In genomic region chr10:47410862-47411261, GRCh38 we compare ENCODE assay signal across 24 cellular contexts. TPM values are rescaled to one million over a fixed set of nuclear protein-coding genes. Genes with fewer than 3 reads are reported as not detected.
"Had no signal": no experiment of that assay in that cellular context is flagged by ENCODE, and none has a peak within 500 bp of the region (broad histone marks: within the 10 kb centered on the region; RNA-seq: fewer than 3 reads in every experiment).

No MANE protein-coding gene starts in this region.

- H3K36me3 Mint-ChIP-seq: naive thymus-derived CD8-positive, alpha-beta T cell; stimulated activated memory B cell treated with anti-CD40 and anti-IgM and Interleukin-4, amounts not matched to agents 10 μg/mL and 1 μg/mL and 100 μg/mL, for 72 hours had no signal

- H3K27ac ChIP-seq: dorsolateral prefrontal cortex, foreskin keratinocyte, gastroesophageal sphincter, heart left ventricle, hepatocyte, prostate gland, sigmoid colon, testis, tibial artery, upper lobe of left lung had no signal

- DNase-seq: dorsolateral prefrontal cortex; effector CD4-positive, alpha-beta T cell; foreskin keratinocyte; heart left ventricle; kidney; mammary epithelial cell; mesendoderm; naive thymus-derived CD8-positive, alpha-beta T cell; nephron progenitor cell; nucleus accumbens; sigmoid colon; stimulated activated CD4-positive, alpha-beta T cell treated with anti-CD3 and anti-CD28 coated beads, Interleukin-4, amount 100 ng/mL, for 4 hours; stimulated activated naive CD8-positive, alpha-beta T cell treated with anti-CD3 and anti-CD28 coated beads, Interleukin-15, Interleukin-2, amounts not matched to agents 100 U/mL and 50 U/mL, for 24 hours; substantia nigra; testis; upper lobe of left lung had no signal

- ATAC-seq: foreskin keratinocyte; gastroesophageal sphincter; heart left ventricle; left lobe of liver; naive thymus-derived CD8-positive, alpha-beta T cell; right cardiac atrium; stimulated activated memory B cell treated with anti-CD40 and anti-IgM and Interleukin-4, amounts not matched to agents 10 μg/mL and 1 μg/mL and 100 μg/mL, for 72 hours; stimulated activated naive CD8-positive, alpha-beta T cell treated with anti-CD3 and anti-CD28 coated beads, Interleukin-15, Interleukin-2, amounts not matched to agents 100 U/mL and 50 U/mL, for 24 hours had no signal

- H3K27me3 Mint-ChIP-seq: naive thymus-derived CD8-positive, alpha-beta T cell; stimulated activated memory B cell treated with anti-CD40 and anti-IgM and Interleukin-4, amounts not matched to agents 10 μg/mL and 1 μg/mL and 100 μg/mL, for 72 hours had no signal

- H3K4me1 ChIP-seq: gastroesophageal sphincter, heart left ventricle, prostate gland, sigmoid colon, testis, tibial artery, upper lobe of left lung had no signal

- H3K4me3 Mint-ChIP-seq: naive thymus-derived CD8-positive, alpha-beta T cell; nephron progenitor cell; stimulated activated memory B cell treated with anti-CD40 and anti-IgM and Interleukin-4, amounts not matched to agents 10 μg/mL and 1 μg/mL and 100 μg/mL, for 72 hours had no signal

- H3K4me3 ChIP-seq: dorsolateral prefrontal cortex, gastroesophageal sphincter, heart left ventricle, hepatocyte, prostate gland, sigmoid colon, testis, tibial artery, upper lobe of left lung had no signal

- H3K27me3 ChIP-seq: dorsolateral prefrontal cortex, foreskin keratinocyte, gastroesophageal sphincter, heart left ventricle, hepatocyte, sigmoid colon, testis, tibial artery, upper lobe of left lung had no signal

- H3K36me3 ChIP-seq: gastroesophageal sphincter, heart left ventricle, prostate gland, sigmoid colon, tibial artery, upper lobe of left lung had no signal

- H3K4me1 Mint-ChIP-seq: naive thymus-derived CD8-positive, alpha-beta T cell; stimulated activated memory B cell treated with anti-CD40 and anti-IgM and Interleukin-4, amounts not matched to agents 10 μg/mL and 1 μg/mL and 100 μg/mL, for 72 hours had no signal

- H3K4me2 ChIP-seq: hepatocyte had no signal

- H3K9me3 ChIP-seq: gastroesophageal sphincter, heart left ventricle, prostate gland, sigmoid colon, testis, tibial artery, upper lobe of left lung had no signal

- H2AFZ ChIP-seq: hepatocyte had no signal

- H3K27ac Mint-ChIP-seq: naive thymus-derived CD8-positive, alpha-beta T cell; nephron progenitor cell; stimulated activated memory B cell treated with anti-CD40 and anti-IgM and Interleukin-4, amounts not matched to agents 10 μg/mL and 1 μg/mL and 100 μg/mL, for 72 hours had no signal

RNA-seq across cellular contexts. Expression of gene ZNF488, which starts 26.8 kb away (rescaled TPM):
- total RNA-seq: fibroblast of lung; naive thymus-derived CD8-positive, alpha-beta T cell; right cardiac atrium had no signal
- polyA plus RNA-seq: naive thymus-derived CD8-positive, alpha-beta T cell had no signal
